ENCODE assay signal across 26 cellular contexts in genomic region chr11:117269856-117270255, GRCh38. TPM values are rescaled to one million over a fixed set of nuclear protein-coding genes. Genes with fewer than 3 reads are reported as not detected.
DNase-seq lines count a peak whose midpoint lies in the region; ATAC-seq, FAIRE-seq and TF ChIP-seq lines count a peak whose summit lies in the region.
"Had no signal": no experiment of that assay in that cellular context is flagged by ENCODE, and none has a peak within 500 bp of the region (broad histone marks: within the 10 kb centered on the region; RNA-seq: fewer than 3 reads in every experiment).

No MANE protein-coding gene starts in this region.

- H3K4me3 ChIP-seq in mesodermal cell (ENCODE audit: extremely low read depth, insufficient read depth, low read length, poor library complexity, severe bottlenecking) (no peak overlapping the region), PC-9 (no peak overlapping the region)
- H3K4me3 ChIP-seq: A549; BLaER1 treated with 17β-estradiol and CSF1 and Interleukin-3, amounts not matched to agents 10 nM and 100 nM; HAP-1 had no signal

- no peak for DNase-seq in D721Med (ENCODE audit: insufficient read length, low spot score)
- DNase-seq in amniotic epithelial cell (ENCODE audit: low read depth), result peak; percentile 72
- DNase-seq in glomerular visceral epithelial cell (ENCODE audit: extremely low spot score), result no peak
- DNase-seq in PC-9, result no peak
- no peak for DNase-seq in activated T-cell treated with anti-CD3 and anti-CD28 coated beads, Interleukin-2, amount 50 U/mL, for 24 hours
- DNase-seq: 8988T; ACHN; AML-193; BE2C; CD4-positive, alpha-beta T cell; CD8-positive, alpha-beta memory T cell; DMS 273 treated with DMSO at 0.1 percent for 48 hours; DMS79; EL; GF-D8; GOT3; HFFc6 had no signal

- H3K9me2 ChIP-seq in PC-9 (ENCODE audit: insufficient read depth), result no peaks in the 10 kb centered on the region

- H3K36me3 ChIP-seq in mesodermal cell (ENCODE audit: control insufficient read depth, insufficient read depth, low read length) (peaks cover 36% of the 10 kb centered on the region), PC-9 (ENCODE audit: low read depth) (0 out of 2 replicates have a peak, but pooled peaks cover 4% of the 10 kb centered on the region)
- H3K36me3 ChIP-seq: HAP-1 had no signal

- H3K4me3 Mint-ChIP-seq in activated T-cell treated with anti-CD3 and anti-CD28 coated beads, Interleukin-2, amount 50 U/mL, for 24 hours, result no peak overlapping the region
- H3K4me3 Mint-ChIP-seq: CD14-positive monocyte; CD4-positive, alpha-beta T cell; CD8-positive, alpha-beta memory T cell; HFFc6 had no signal

- ATAC-seq in GM18873 (IDR thresholded peaks at IDR 0.05; ENCODE audit: low FRiP score, unreplicated experiment), result no peak
- ATAC-seq: A549 had no signal

- H3K4me1 ChIP-seq in mesodermal cell (ENCODE audit: control insufficient read depth, insufficient read depth, low read length, poor library complexity, severe bottlenecking) (peaks cover 19% of the 10 kb centered on the region), PC-9 (replicated peaks; ENCODE audit: insufficient read depth) (no peaks in the 10 kb centered on the region)
- H3K4me1 ChIP-seq: A549; BE2C; BLaER1 treated with 17β-estradiol and CSF1 and Interleukin-3, amounts not matched to agents 10 nM and 100 nM had no signal

- CTCF ChIA-PET in PC-9 (lab: Charles Lee), result no interaction called here

- H3K27ac ChIP-seq in mesodermal cell (ENCODE audit: low read depth, low read length, severe bottlenecking), result peak overlapping the region; percentile 49
- H3K27ac ChIP-seq in PC-9, result no peak overlapping the region
- H3K27ac ChIP-seq: A549; BLaER1 treated with 17β-estradiol and CSF1 and Interleukin-3, amounts not matched to agents 10 nM and 100 nM had no signal

- no peaks in the 10 kb centered on the region for H3K9me3 Mint-ChIP-seq in activated T-cell treated with anti-CD3 and anti-CD28 coated beads, Interleukin-2, amount 50 U/mL, for 24 hours
- H3K9me3 Mint-ChIP-seq: CD4-positive, alpha-beta T cell; HFFc6 had no signal

- H3K36me3 Mint-ChIP-seq in activated T-cell treated with anti-CD3 and anti-CD28 coated beads, Interleukin-2, amount 50 U/mL, for 24 hours (ENCODE audit: low read depth), result peaks cover 51% of the 10 kb centered on the region

- WGBS in mesodermal cell (ENCODE audit: insufficient coverage in 2 of 2), 2 experiments, result 57 to 100% methylated on average over 1 of the region's 2 CpGs

- no peaks in the 10 kb centered on the region for H3K27me3 Mint-ChIP-seq in activated T-cell treated with anti-CD3 and anti-CD28 coated beads, Interleukin-2, amount 50 U/mL, for 24 hours
- H3K27me3 Mint-ChIP-seq: CD4-positive, alpha-beta T cell; CD8-positive, alpha-beta memory T cell had no signal

- no peaks in the 10 kb centered on the region for H4K20me1 ChIP-seq in PC-9 (ENCODE audit: insufficient read depth)
- H4K20me1 ChIP-seq: BLaER1 treated with 17β-estradiol and CSF1 and Interleukin-3, amounts not matched to agents 10 nM and 100 nM had no signal

- no peak overlapping the region for H3K27ac Mint-ChIP-seq in activated T-cell treated with anti-CD3 and anti-CD28 coated beads, Interleukin-2, amount 50 U/mL, for 24 hours
- H3K27ac Mint-ChIP-seq: CD14-positive monocyte; CD4-positive, alpha-beta T cell; HFFc6 had no signal

- TF ChIP-seq CTCF in D721Med (IDR thresholded peaks at IDR 0.05; ENCODE audit: insufficient read depth, missing control alignments) (no peak), PC-9 (conservative IDR thresholded peaks at IDR 0.05) (no peak)

- POLR2A ChIA-PET in PC-9 (lab: Charles Lee; ENCODE audit: unreplicated experiment), result no interaction called here

- H2AFZ ChIP-seq in PC-9, result no peak overlapping the region

- H3K4me2 ChIP-seq in PC-9, result no peak overlapping the region
- H3K4me2 ChIP-seq: A549; BLaER1 treated with 17β-estradiol and CSF1 and Interleukin-3, amounts not matched to agents 10 nM and 100 nM had no signal

- no TSS peak for BruUV-seq in PC-9 (replicated peaks; lab: Mats Ljungman, UMichigan)

- intact Hi-C loops in PC-9 (cut with micrococcal nuclease; ENCODE audit: unreplicated experiment), result no loop called here

- no peaks in the 10 kb centered on the region for H3K27me3 ChIP-seq in PC-9 (ENCODE audit: insufficient read depth, low read depth)
- H3K27me3 ChIP-seq: BE2C; BLaER1 treated with 17β-estradiol and CSF1 and Interleukin-3, amounts not matched to agents 10 nM and 100 nM had no signal

- H3K9me3 ChIP-seq in mesodermal cell (ENCODE audit: control insufficient read depth, low read length) (peaks cover 19% of the 10 kb centered on the region), PC-9 (ENCODE audit: insufficient read depth, low read depth) (no peaks in the 10 kb centered on the region)
- H3K9me3 ChIP-seq: BE2C, HAP-1 had no signal

- FAIRE-seq in D721Med (lab: Jason Lieb, UNC), result peak; percentile 6
- FAIRE-seq: A549, GM12891, GM18507, H54 had no signal

- H3K4me1 Mint-ChIP-seq in activated T-cell treated with anti-CD3 and anti-CD28 coated beads, Interleukin-2, amount 50 U/mL, for 24 hours (ENCODE audit: low read depth), result peaks cover 3% of the 10 kb centered on the region
- H3K4me1 Mint-ChIP-seq: CD14-positive monocyte had no signal

- H3K79me2 ChIP-seq in PC-9 (ENCODE audit: low read depth), result no peaks in the 10 kb centered on the region

- H3F3A ChIP-seq in PC-9 (ENCODE audit: insufficient read depth, low read depth), result no peaks in the 10 kb centered on the region

RNA-seq across cellular contexts. Expression of gene BACE1-AS, which starts 21.3 kb away (rescaled TPM):
- polyA plus RNA-seq in mesodermal cell (2013, experiment 1 of 2), result 5.4 TPM
- 6.9 TPM for polyA plus RNA-seq in mesodermal cell (2013, experiment 2 of 2)
- 5.7 and 8.8 TPM in 2 replicates for total RNA-seq in PC-9 (2021)
- polyA plus RNA-seq: CD14-positive monocyte had no signal

RNA-seq across cellular contexts. Expression of gene RNF214, which starts 37.4 kb away (rescaled TPM):
- 34.0 TPM for polyA plus RNA-seq in mesodermal cell (2013, experiment 1 of 2)
- polyA plus RNA-seq in mesodermal cell (2013, experiment 2 of 2), result 31.0 TPM
- 27.2 and 28.1 TPM in 2 replicates for total RNA-seq in PC-9 (2021)

RNA-seq across cellular contexts. Expression of gene PCSK7, which starts 38.0 kb away (rescaled TPM):
- 24.7 TPM for polyA plus RNA-seq in mesodermal cell (2013, experiment 1 of 2)
- polyA plus RNA-seq in mesodermal cell (2013, experiment 2 of 2), result 23.8 TPM
- 41.6 and 50.4 TPM in 2 replicates for total RNA-seq in PC-9 (2021)

RNA-seq across cellular contexts. Expression of gene BACE1, which starts 46.2 kb away (rescaled TPM):
- polyA plus RNA-seq in mesodermal cell (2013, experiment 1 of 2), result 33.2 TPM
- 30.5 TPM for polyA plus RNA-seq in mesodermal cell (2013, experiment 2 of 2)
- 9.6 and 10.6 TPM in 2 replicates for total RNA-seq in PC-9 (2021)

RNA-seq across cellular contexts. Expression of gene CEP164, which starts 57.8 kb away (rescaled TPM):
- 19.4 TPM for polyA plus RNA-seq in mesodermal cell (2013, experiment 1 of 2)
- polyA plus RNA-seq in mesodermal cell (2013, experiment 2 of 2), result 15.7 TPM
- total RNA-seq in PC-9 (2021), result 33.0 and 33.9 TPM in 2 replicates
